ENCODE assay signal across 19 cellular contexts in genomic region chr5:176458904-176459561, GRCh38.
"Had no signal": no experiment of that assay in that cellular context is flagged by ENCODE, and none has a peak within 500 bp of the region (broad histone marks: within the 10 kb centered on the region; RNA-seq: fewer than 3 reads in every experiment).

No MANE protein-coding gene starts in this region.

- H3K27me3 Mint-ChIP-seq: activated B cell treated with CpG ODN at 0.5 μM for 24 hours; activated CD4-positive, alpha-beta memory T cell treated with anti-CD3 and anti-CD28 coated beads for 36 hours; stimulated activated memory B cell treated with anti-CD40 and anti-IgM and Interleukin-4, amounts not matched to agents 10 μg/mL and 1 μg/mL and 100 μg/mL, for 72 hours had no signal

- H3K27ac ChIP-seq: colonic mucosa, heart left ventricle, left lung, ovary, thyroid gland had no signal

- H3K36me3 ChIP-seq: colonic mucosa, gastrocnemius medialis, ovary, thyroid gland had no signal

- ATAC-seq: gastrocnemius medialis; left lung; stimulated activated memory B cell treated with anti-CD40 and anti-IgM and Interleukin-4, amounts not matched to agents 10 μg/mL and 1 μg/mL and 100 μg/mL, for 72 hours had no signal

- H3K27ac Mint-ChIP-seq: activated B cell treated with CpG ODN at 0.5 μM for 24 hours; activated CD4-positive, alpha-beta memory T cell treated with anti-CD3 and anti-CD28 coated beads for 36 hours; activated T-helper 2 cell treated with anti-CD3 and anti-CD28 coated beads, Interferon-gamma antibody, Interleukin-2, Interleukin-4, amounts not matched to agents 10 μg/mL and 5 μg/mL and 100 μg/mL, durations not matched to agents 14 hours and 24 hours and 36 hours; stimulated activated memory B cell treated with anti-CD40 and anti-IgM and Interleukin-4, amounts not matched to agents 10 μg/mL and 1 μg/mL and 100 μg/mL, for 72 hours had no signal

- H3K4me3 Mint-ChIP-seq: activated B cell treated with CpG ODN at 0.5 μM for 24 hours; activated CD4-positive, alpha-beta memory T cell treated with anti-CD3 and anti-CD28 coated beads for 36 hours; brain; stimulated activated memory B cell treated with anti-CD40 and anti-IgM and Interleukin-4, amounts not matched to agents 10 μg/mL and 1 μg/mL and 100 μg/mL, for 72 hours had no signal

- FAIRE-seq: endometrium, urothelium cell line had no signal

- H3K9me3 ChIP-seq: colonic mucosa, gastrocnemius medialis, heart left ventricle, left lung, ovary, thyroid gland had no signal

- H3K4me1 ChIP-seq: colonic mucosa had no signal

- H3K9me3 Mint-ChIP-seq: activated B cell treated with CpG ODN at 0.5 μM for 24 hours; activated CD4-positive, alpha-beta memory T cell treated with anti-CD3 and anti-CD28 coated beads for 36 hours; activated T-helper 2 cell treated with anti-CD3 and anti-CD28 coated beads, Interferon-gamma antibody, Interleukin-2, Interleukin-4, amounts not matched to agents 10 μg/mL and 5 μg/mL and 100 μg/mL, durations not matched to agents 14 hours and 24 hours and 36 hours; brain had no signal

- DNase-seq: activated B cell treated with CpG ODN at 0.5 μM for 24 hours; activated CD4-positive, alpha-beta memory T cell treated with anti-CD3 and anti-CD28 coated beads for 36 hours; activated CD4-positive, alpha-beta T cell treated with anti-CD3 and anti-CD28 coated beads for 4 hours; activated naive CD4-positive, alpha-beta T cell treated with Interleukin-2 at 50 U/mL for 16 hours; activated T-cell treated with anti-CD3 and anti-CD28 coated beads for 4 hours; caudate nucleus; colonic mucosa; gastrocnemius medialis; heart left ventricle; left lung; mammary epithelial cell; ovary; stimulated activated CD4-positive, alpha-beta T cell treated with anti-CD3 and anti-CD28 coated beads, Interleukin-4, amount 100 ng/mL, for 24 hours had no signal

- H3K27me3 ChIP-seq: colonic mucosa, gastrocnemius medialis, heart left ventricle, left lung, ovary, thyroid gland had no signal

- H3K4me3 ChIP-seq: colonic mucosa, gastrocnemius medialis, heart left ventricle, left lung, ovary, thyroid gland had no signal
